In genomic region chr1:225819346-225820192, GRCh38 we compare ENCODE assay signal across 16 cellular contexts. TPM values are rescaled to one million over a fixed set of nuclear protein-coding genes. Genes with fewer than 3 reads are reported as not detected.
A peak's percentile ranks its signal among the peaks of the same experiment; 100 is the strongest.
DNase-seq lines count a peak whose midpoint lies in the region; ATAC-seq and TF ChIP-seq lines count a peak whose summit lies in the region.
"Had no signal": no experiment of that assay in that cellular context is flagged by ENCODE, and none has a peak within 500 bp of the region (broad histone marks: within the 10 kb centered on the region; RNA-seq: fewer than 3 reads in every experiment).

No MANE protein-coding gene starts in this region.

- H3K36me3 Mint-ChIP-seq in H9 (ENCODE audit: insufficient read depth in 1 of 3, low read depth in 3 of 3) (peaks cover 0 to 6% (median 0%) of the 10 kb centered on the region in 3 experiments; a peak in 3 of 7 replicates), mesothelial cell of epicardium (peaks cover 11% of the 10 kb centered on the region)

- no peak overlapping the region for H3K9ac ChIP-seq in H9 (ENCODE audit: extremely low read depth, insufficient read length, low read length)
- peak overlapping the region in 2 of 3 donors; percentile 3 for H3K9ac ChIP-seq in skeletal muscle tissue (ENCODE audit: low read depth in 1 of 3, low read length in 3 of 3)

- H2AK5ac ChIP-seq in H9 (ENCODE audit: insufficient read length, low read length), result no peak overlapping the region

- H3K27ac ChIP-seq in H9 (ENCODE audit: insufficient read length, low read depth, low read length) (no peak overlapping the region), layer of hippocampus (ENCODE audit: low read depth, low read length) (peak overlapping the region; percentile 21), skeletal muscle tissue (ENCODE audit: low read depth, low read length) (peak overlapping the region; percentile 51)

- no peak overlapping the region for H4K5ac ChIP-seq in H9 (ENCODE audit: insufficient read length, low read depth, low read length)

- H4K91ac ChIP-seq in H9 (ENCODE audit: insufficient read length, low read depth, low read length), result no peak overlapping the region

- WGBS in H9 (ENCODE audit: extremely low coverage, insufficient read length, low lambda C conversion rate), result no CpG with 5 or more reads among the region's 12 CpGs

- H3K56ac ChIP-seq in H9 (ENCODE audit: insufficient read length, low read depth, low read length), result no peak overlapping the region

- H3K9me3 Mint-ChIP-seq in H9 (no peaks in the 10 kb centered on the region), mesothelial cell of epicardium (no peaks in the 10 kb centered on the region)
- H3K9me3 Mint-ChIP-seq: T-helper 2 cell treated with Interferon-gamma antibody and Interleukin-4, amounts not matched to agents 5 μg/mL and 100 μg/mL, for 36 hours had no signal

- no peak overlapping the region for H2BK15ac ChIP-seq in H9 (ENCODE audit: low read depth, low read length)

- H3K4me1 ChIP-seq in H9 (ENCODE audit: insufficient read depth, low read length) (peaks cover 14% of the 10 kb centered on the region), skeletal muscle tissue (ENCODE audit: control insufficient read depth in 3 of 3, insufficient read depth in 3 of 3, low read length in 3 of 3) (peaks cover 60 to 80% (median 63%) of the 10 kb centered on the region in 3 donors)

- no peak overlapping the region for H3K4ac ChIP-seq in H9 (ENCODE audit: low read depth, low read length)

- H3K27me3 ChIP-seq in H9 (ENCODE audit: insufficient read depth, low read length) (no peaks in the 10 kb centered on the region), layer of hippocampus (ENCODE audit: control insufficient read depth, insufficient read depth, low read length) (no peaks in the 10 kb centered on the region), skeletal muscle tissue (ENCODE audit: control insufficient read depth in 3 of 3, insufficient read depth in 3 of 3, low read length in 3 of 3) (no peaks in the 10 kb centered on the region)
- H3K27me3 ChIP-seq: MG63 had no signal

- no peak overlapping the region; a peak in 1 of 5 replicates for H3K4me3 Mint-ChIP-seq in H9
- no peak overlapping the region for H3K4me3 Mint-ChIP-seq in mesothelial cell of epicardium
- H3K4me3 Mint-ChIP-seq: T-helper 2 cell treated with Interferon-gamma antibody and Interleukin-4, amounts not matched to agents 5 μg/mL and 100 μg/mL, for 36 hours had no signal

- H3T11ph ChIP-seq in H9 (ENCODE audit: low read length), result no peak overlapping the region

- no peak overlapping the region for H3K23ac ChIP-seq in H9 (ENCODE audit: insufficient read length, low read depth, low read length)

- peak overlapping the region; percentile 9 to 85 (median 30); a peak in 5 of 7 replicates for H3K27ac Mint-ChIP-seq in H9
- H3K27ac Mint-ChIP-seq in mesothelial cell of epicardium, result no peak overlapping the region
- H3K27ac Mint-ChIP-seq: T-helper 2 cell treated with Interferon-gamma antibody and Interleukin-4, amounts not matched to agents 5 μg/mL and 100 μg/mL, for 36 hours had no signal

- H3K4me3 ChIP-seq in choroid plexus epithelial cell (ENCODE audit: low read depth, low read length) (no peak overlapping the region), skeletal muscle tissue (ENCODE audit: low read length in 3 of 3) (peak overlapping the region in 1 of 3 donors; percentile 7)
- H3K4me3 ChIP-seq: MG63 had no signal

- no peak overlapping the region for H2BK120ac ChIP-seq in H9 (ENCODE audit: low read depth, low read length, poor library complexity, severe bottlenecking)

- TF ChIP-seq CTCF in H9 (conservative IDR thresholded peaks at IDR 0.05) (no peak), choroid plexus epithelial cell (conservative IDR thresholded peaks at IDR 0.05; ENCODE audit: low read depth, low read length) (no peak), mesothelial cell of epicardium (IDR thresholded peaks at IDR 0.05; ENCODE audit: unreplicated experiment) (no peak)

- H3K36me3 ChIP-seq in skeletal muscle tissue (ENCODE audit: control insufficient read depth in 3 of 3, insufficient read depth in 3 of 3, low read length in 3 of 3), result peaks cover 4 to 6% (median 5%) of the 10 kb centered on the region in 3 donors

- H3K27me3 Mint-ChIP-seq in H9 (ENCODE audit: low read depth) (no peaks in the 10 kb centered on the region), mesothelial cell of epicardium (ENCODE audit: low read depth) (no peaks in the 10 kb centered on the region)

- no peaks in the 10 kb centered on the region for H3K79me2 ChIP-seq in H9 (ENCODE audit: insufficient read depth, low read length)

- no peaks in the 10 kb centered on the region for H4K20me1 ChIP-seq in H9 (ENCODE audit: control insufficient read depth, insufficient read depth, insufficient read length)

- peaks cover 33 to 43% of the 10 kb centered on the region in 2 experiments for H3K4me1 Mint-ChIP-seq in H9
- peaks cover 18% of the 10 kb centered on the region for H3K4me1 Mint-ChIP-seq in mesothelial cell of epicardium

- H4K8ac ChIP-seq in H9 (replicated peaks; ENCODE audit: insufficient read length, low read depth, low read length), result no peak overlapping the region

- no peak for ATAC-seq in GM18858 (IDR thresholded peaks at IDR 0.05; ENCODE audit: unreplicated experiment)

- H3K4me2 ChIP-seq in H9 (ENCODE audit: insufficient read depth, insufficient read length, low read length), result no peak overlapping the region

- no peak overlapping the region for H3K18ac ChIP-seq in H9 (ENCODE audit: insufficient read length, low read depth, low read length)

- DNase-seq in H9 (no peak), choroid plexus epithelial cell (ENCODE audit: low read depth) (peak; percentile 31), Kasumi-1 (lab: John Stamatoyannopoulos, UW) (no peak), NCI-H345 treated with DMSO at 0.1 percent for 48 hours (lab: John Stamatoyannopoulos, UW; ENCODE audit: unreplicated experiment) (no peak), mesothelial cell of epicardium (ENCODE audit: low spot score in 2 of 2, unreplicated experiment in 2 of 2) (no peak)
- DNase-seq: activated CD4-positive, alpha-beta T cell treated with anti-CD3 and anti-CD28 coated beads for 4 hours; activated T-cell treated with anti-CD3 and anti-CD28 coated beads, Interleukin-2, amount 50 U/mL, for 1 hour; COR-L47; GF-D8; MG63; NCI-H2081 treated with DMSO at 0.1 percent for 48 hours; NCI-H82 had no signal

- no peak overlapping the region for H2BK5ac ChIP-seq in H9 (ENCODE audit: insufficient read length, low read length)

- no peak overlapping the region for H2BK12ac ChIP-seq in H9 (ENCODE audit: insufficient read length, low read depth, low read length)

- H3K79me1 ChIP-seq in H9 (ENCODE audit: insufficient read depth, low read depth, low read length, poor library complexity, severe bottlenecking), result no peaks in the 10 kb centered on the region

- H3K14ac ChIP-seq in H9 (ENCODE audit: insufficient read depth, low read length), result no peak overlapping the region

- H3K9me3 ChIP-seq in H9 (ENCODE audit: control insufficient read depth, low read depth, low read length) (no peaks in the 10 kb centered on the region), skeletal muscle tissue (ENCODE audit: control insufficient read depth in 3 of 3, low read length in 3 of 3) (no peaks in the 10 kb centered on the region)
- H3K9me3 ChIP-seq: MG63 had no signal

- no peaks in the 10 kb centered on the region for H3K23me2 ChIP-seq in H9 (ENCODE audit: insufficient read length, low read depth, low read length, poor library complexity, severe bottlenecking)

- no peak overlapping the region for H2BK20ac ChIP-seq in H9 (ENCODE audit: low read depth, low read length, poor library complexity, severe bottlenecking)

- H2AFZ ChIP-seq in H9 (ENCODE audit: low read length), result no peak overlapping the region

RNA-seq across cellular contexts. Expression of gene EPHX1, which starts 9.6 kb away (rescaled TPM):
- total RNA-seq in H9 (2021), result 40.6 and 41.0 TPM in 2 replicates
- 13.0 TPM for total RNA-seq in skeletal muscle tissue
- total RNA-seq in mesothelial cell of epicardium, result 34.7 to 37.2 TPM (median 35.9 TPM) in 3 replicates

RNA-seq across cellular contexts. Expression of gene SRP9, which starts 41.9 kb away (rescaled TPM):
- total RNA-seq in H9 (2021), result 396 and 403 TPM in 2 replicates
- total RNA-seq in skeletal muscle tissue, result 139 TPM
- total RNA-seq in mesothelial cell of epicardium, result 241 to 259 TPM (median 251 TPM) in 3 replicates
